14 cellular contexts compared by ENCODE assay signal in the genomic region with DNA sequence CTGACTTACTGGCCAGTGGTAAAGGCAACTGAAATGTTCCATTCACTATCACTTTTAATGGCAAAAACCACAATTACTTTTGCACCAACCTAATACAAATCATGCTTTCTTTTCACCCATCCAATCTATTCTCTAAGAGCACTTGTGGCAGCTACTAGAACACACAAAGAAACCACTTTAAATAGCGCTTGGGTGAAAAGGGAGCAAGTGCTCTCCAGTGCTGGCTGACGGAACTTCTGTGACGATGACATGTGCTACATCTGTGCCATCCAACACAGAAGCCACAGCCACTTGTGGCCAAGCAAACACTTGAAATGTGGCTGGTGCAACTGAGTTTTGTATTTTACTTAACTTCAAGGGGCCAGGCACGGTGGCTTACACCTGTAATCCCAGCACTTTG. TPM values are rescaled to one million over a fixed set of nuclear protein-coding genes. Genes with fewer than 3 reads are reported as not detected.
A peak's percentile ranks its signal among the peaks of the same experiment; 100 is the strongest.
DNase-seq lines count a peak whose midpoint lies in the region; ATAC-seq and TF ChIP-seq lines count a peak whose summit lies in the region.
"Had no signal": no experiment of that assay in that cellular context is flagged by ENCODE, and none has a peak within 500 bp of the region (broad histone marks: within the 10 kb centered on the region; RNA-seq: fewer than 3 reads in every experiment).

No MANE protein-coding gene starts in this region.

- no peaks in the 10 kb centered on the region for H3K9me3 ChIP-seq in CD4-positive, alpha-beta T cell (ENCODE audit: control insufficient read depth, low read length)
- H3K9me3 ChIP-seq in DND-41 (ENCODE audit: insufficient read depth, low read length, severe bottlenecking) (no peaks in the 10 kb centered on the region), T-helper 17 cell (ENCODE audit: control insufficient read depth, low read length, poor library complexity, severe bottlenecking) (no peaks in the 10 kb centered on the region), neural progenitor cell (ENCODE audit: low read depth) (no peaks in the 10 kb centered on the region), PC-9 (ENCODE audit: insufficient read depth, low read depth) (no peaks in the 10 kb centered on the region)
- H3K9me3 ChIP-seq: heart right ventricle, right atrium auricular region had no signal

- no TSS peak for BruUV-seq in PC-9 (replicated peaks; lab: Mats Ljungman, UMichigan)

- H2AFZ ChIP-seq in DND-41 (ENCODE audit: low read depth, low read length) (no peak overlapping the region), neural progenitor cell (replicated peaks) (no peak overlapping the region), PC-9 (no peak overlapping the region)

- H3K27ac ChIP-seq in CD4-positive, alpha-beta T cell (ENCODE audit: low read depth, low read length) = no peak overlapping the region
- H3K27ac ChIP-seq in DND-41 (ENCODE audit: low read length) (no peak overlapping the region), neural progenitor cell (no peak overlapping the region), PC-9 (no peak overlapping the region)

- intact Hi-C loops in CD4-positive, alpha-beta T cell (cut with DNase I, micrococcal nuclease) = loop anchor here in 1 of 2 experiments (5.0 kb wide), 1 partner anchor 41 kb away; no protein-coding TSS in a partner anchor
- intact Hi-C loops in PC-9 (cut with micrococcal nuclease; ENCODE audit: unreplicated experiment) = loop anchor here (5.0 kb wide), 1 partner anchor 64 kb away; no protein-coding TSS in a partner anchor

- H3K36me3 ChIP-seq in DND-41 (ENCODE audit: insufficient read depth, low read length) (peaks cover 4% of the 10 kb centered on the region; the same call in 1 of the 2 replicates), neural progenitor cell (no peaks in the 10 kb centered on the region), PC-9 (ENCODE audit: low read depth) (no peaks in the 10 kb centered on the region)
- H3K36me3 ChIP-seq: right atrium auricular region had no signal

- peaks cover 38% of the 10 kb centered on the region for H3K36me3 Mint-ChIP-seq in CD4-positive, alpha-beta T cell (ENCODE audit: low read depth)
- peaks cover 2% of the 10 kb centered on the region for H3K36me3 Mint-ChIP-seq in T-helper 17 cell (ENCODE audit: low read depth)
- H3K36me3 Mint-ChIP-seq in neural progenitor cell = no peaks in the 10 kb centered on the region

- H3K27me3 Mint-ChIP-seq in CD4-positive, alpha-beta T cell = no peaks in the 10 kb centered on the region
- H3K27me3 Mint-ChIP-seq in T-helper 17 cell (no peaks in the 10 kb centered on the region), neural progenitor cell (ENCODE audit: insufficient read depth, low read depth) (peaks cover 2% of the 10 kb centered on the region)
- H3K27me3 Mint-ChIP-seq: naive B cell had no signal

- H4K20me1 ChIP-seq in DND-41 (ENCODE audit: insufficient read depth, low read length) (no peaks in the 10 kb centered on the region), neural progenitor cell (ENCODE audit: low read depth) (no peaks in the 10 kb centered on the region), PC-9 (ENCODE audit: insufficient read depth) (no peaks in the 10 kb centered on the region)

- H3K4me1 Mint-ChIP-seq in CD4-positive, alpha-beta T cell (ENCODE audit: low read depth) = peaks cover 70% of the 10 kb centered on the region
- H3K4me1 Mint-ChIP-seq in T-helper 17 cell (peaks cover 50% of the 10 kb centered on the region), neural progenitor cell (peaks cover 40% of the 10 kb centered on the region)

- CTCF ChIA-PET in CD4-positive, alpha-beta T cell (lab: Charles Lee) = interaction anchor here (1.0 kb wide), 1 partner anchor 16 kb away, joined by 3 read pairs; no protein-coding TSS in a partner anchor
- CTCF ChIA-PET in PC-9 (lab: Charles Lee) = no interaction called here

- POLR2A ChIA-PET in CD4-positive, alpha-beta T cell (lab: Charles Lee) = interaction anchor here (1.1 to 1.2 kb wide), 2 partner anchors 16 to 21 kb away, joined by 3 to 4 read pairs; no protein-coding TSS in a partner anchor
- POLR2A ChIA-PET in PC-9 (lab: Charles Lee; ENCODE audit: unreplicated experiment) = no interaction called here

- H3K9ac ChIP-seq in DND-41 (ENCODE audit: low read depth, low read length) (no peak overlapping the region), neural progenitor cell (no peak overlapping the region)

- H3K27ac Mint-ChIP-seq in CD4-positive, alpha-beta T cell = peak overlapping the region; percentile 28
- H3K27ac Mint-ChIP-seq in T-helper 17 cell = no peak overlapping the region
- H3K27ac Mint-ChIP-seq in neural progenitor cell = no peak overlapping the region

- H3F3A ChIP-seq in neural progenitor cell (ENCODE audit: low read depth) (peaks cover 29% of the 10 kb centered on the region), PC-9 (ENCODE audit: insufficient read depth, low read depth) (peaks cover 42% of the 10 kb centered on the region)

- H3K9me3 Mint-ChIP-seq in CD4-positive, alpha-beta T cell = no peaks in the 10 kb centered on the region
- no peaks in the 10 kb centered on the region for H3K9me3 Mint-ChIP-seq in neural progenitor cell
- H3K9me3 Mint-ChIP-seq: naive B cell had no signal

- ATAC-seq in CD4-positive, alpha-beta T cell (ENCODE audit: poor library complexity) = peak; percentile 43
- ATAC-seq in DND-41 (ENCODE audit: insufficient read depth, low read depth) (peak; percentile 83), T-helper 17 cell (peak; percentile 50), HG02623 (IDR thresholded peaks at IDR 0.05; ENCODE audit: unreplicated experiment) (no peak)

- H3K9me2 ChIP-seq in PC-9 (ENCODE audit: insufficient read depth) = no peaks in the 10 kb centered on the region

- H3K4me1 ChIP-seq in DND-41 (ENCODE audit: insufficient read depth, low read length) = peaks cover 16% of the 10 kb centered on the region
- H3K4me1 ChIP-seq in neural progenitor cell = peaks cover 56% of the 10 kb centered on the region
- peaks cover 35% of the 10 kb centered on the region for H3K4me1 ChIP-seq in PC-9 (replicated peaks; ENCODE audit: insufficient read depth)

- H3K4me2 ChIP-seq in DND-41 (ENCODE audit: insufficient read depth, low read length) = no peak overlapping the region
- H3K4me2 ChIP-seq in neural progenitor cell = peak overlapping the region; percentile 37
- no peak overlapping the region for H3K4me2 ChIP-seq in PC-9

- peak overlapping the region; percentile 43 for H3K4me3 Mint-ChIP-seq in CD4-positive, alpha-beta T cell
- no peak overlapping the region for H3K4me3 Mint-ChIP-seq in T-helper 17 cell
- H3K4me3 Mint-ChIP-seq in neural progenitor cell = no peak overlapping the region

- DNase-seq in CD4-positive, alpha-beta T cell = peak in 1 of 10 experiments; percentile 11
- DNase-seq in DND-41 (peak; percentile 63), T-helper 17 cell (no peak), neural progenitor cell (ENCODE audit: low spot score) (no peak), foreskin fibroblast (no peak), NCI-H446 treated with DMSO at 0.1 percent for 48 hours (lab: John Stamatoyannopoulos, UW) (no peak), PC-9 (no peak)
- DNase-seq: activated CD4-positive, alpha-beta T cell treated with anti-CD3 and anti-CD28 coated beads for 48 hours; heart right ventricle; KBM-7; naive B cell; stimulated activated CD4-positive, alpha-beta T cell treated with anti-CD3 and anti-CD28 coated beads, Interleukin-4, amount 100 ng/mL, for 1 hour had no signal

- no peaks in the 10 kb centered on the region for H3K27me3 ChIP-seq in CD4-positive, alpha-beta T cell (ENCODE audit: control insufficient read depth, insufficient read depth, low read length)
- H3K27me3 ChIP-seq in DND-41 (ENCODE audit: insufficient read depth, low read length, poor library complexity) = no peaks in the 10 kb centered on the region
- H3K27me3 ChIP-seq in neural progenitor cell = no peaks in the 10 kb centered on the region
- no peaks in the 10 kb centered on the region for H3K27me3 ChIP-seq in PC-9 (ENCODE audit: insufficient read depth, low read depth)
- H3K27me3 ChIP-seq: heart right ventricle, right atrium auricular region had no signal

- no peak for TF ChIP-seq CTCF in CD4-positive, alpha-beta T cell (IDR thresholded peaks at IDR 0.05)
- TF ChIP-seq CTCF in DND-41 (IDR thresholded peaks at IDR 0.05; ENCODE audit: borderline replicate concordance, extremely low read depth, low read length, poor library complexity, severe bottlenecking) (no peak), neural progenitor cell (IDR thresholded peaks at IDR 0.05) (no peak), foreskin fibroblast (IDR thresholded peaks at IDR 0.05; ENCODE audit: low read depth, low read length) (no peak), PC-9 (conservative IDR thresholded peaks at IDR 0.05) (no peak)

- H3K79me2 ChIP-seq in DND-41 (ENCODE audit: insufficient read depth, low read length) = peaks cover 53% of the 10 kb centered on the region
- no peaks in the 10 kb centered on the region for H3K79me2 ChIP-seq in neural progenitor cell (ENCODE audit: low read depth)
- peaks cover 44% of the 10 kb centered on the region for H3K79me2 ChIP-seq in PC-9 (ENCODE audit: low read depth)

- no peak overlapping the region for H3K4me3 ChIP-seq in DND-41 (ENCODE audit: low read depth in 1 of 2, low read length in 2 of 2)
- no peak overlapping the region for H3K4me3 ChIP-seq in neural progenitor cell
- no peak overlapping the region for H3K4me3 ChIP-seq in foreskin fibroblast (ENCODE audit: low read depth in 1 of 2, low read length in 2 of 2)
- H3K4me3 ChIP-seq in PC-9 = no peak overlapping the region
- H3K4me3 ChIP-seq: heart right ventricle, right atrium auricular region had no signal

RNA-seq across cellular contexts. Expression of a gene that starts 18.9 kb away (rescaled TPM):
- total RNA-seq in CD4-positive, alpha-beta T cell = 10 to 100 TPM; 16.8 to 17.7 TPM
- total RNA-seq in T-helper 17 cell = 10 to 100 TPM; 50.7 to 78.4 TPM
- 9.1 and 11.2 TPM in 2 replicates for total RNA-seq in neural progenitor cell (ENCODE audit: low replicate concordance)
- total RNA-seq in PC-9 (2021) = 31.6 and 39.3 TPM in 2 replicates
